ENCODE assay signal across 13 cellular contexts in the genomic region with DNA sequence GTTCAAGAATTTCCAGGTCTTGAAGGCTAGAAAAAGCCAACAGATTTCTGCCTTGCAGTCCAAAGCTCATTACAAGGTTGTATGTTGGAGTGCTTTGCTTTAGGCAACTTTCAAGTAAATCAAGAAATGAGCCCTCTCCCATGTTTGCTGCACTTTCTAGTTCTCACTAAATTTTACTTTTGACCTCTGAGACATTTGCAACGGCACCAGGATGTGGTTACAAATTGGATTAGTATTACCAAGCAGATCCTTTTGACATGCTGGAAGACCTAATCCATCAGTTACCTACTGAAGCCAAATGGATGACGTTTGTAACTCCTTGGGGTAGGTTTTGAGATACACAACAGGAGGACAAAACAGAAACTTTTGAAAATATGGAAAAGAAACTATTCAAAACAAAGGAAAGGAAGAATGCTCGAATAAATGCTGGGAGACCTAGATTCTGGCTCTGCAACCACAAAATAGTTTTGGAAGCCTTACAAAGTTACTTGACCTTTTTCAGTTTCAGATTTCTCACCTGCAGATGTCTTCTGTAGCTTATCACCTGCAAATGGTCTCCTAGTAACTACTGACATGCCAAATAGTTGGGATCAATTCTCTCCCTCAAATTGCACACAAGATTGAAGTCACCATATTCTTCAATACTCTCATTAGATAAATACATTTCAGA.
A peak's percentile ranks its signal among the peaks of the same experiment; 100 is the strongest.
DNase-seq lines count a peak whose midpoint lies in the region; ATAC-seq and TF ChIP-seq lines count a peak whose summit lies in the region.
"Had no signal": no experiment of that assay in that cellular context is flagged by ENCODE, and none has a peak within 500 bp of the region (broad histone marks: within the 10 kb centered on the region; RNA-seq: fewer than 3 reads in every experiment).

No MANE protein-coding gene starts in this region.

- H2BK12ac ChIP-seq in mesenchymal stem cell (ENCODE audit: low read length in 2 of 2), result peak overlapping the region in 1 of 2 experiments; percentile 14

- H2BK15ac ChIP-seq in mesenchymal stem cell (ENCODE audit: low read depth, poor library complexity, severe bottlenecking), result no peak overlapping the region

- TF ChIP-seq POLR2A in Peyer's patch (IDR thresholded peaks at IDR 0.05), result no peak

- no peaks in the 10 kb centered on the region for H3K79me1 ChIP-seq in mesenchymal stem cell (replicated peaks; ENCODE audit: low read length, poor library complexity, severe bottlenecking)

- DNase-seq in MCF 10A (ENCODE audit: unreplicated experiment) (no peak), brain microvascular endothelial cell (no peak), mesenchymal stem cell (no peak), Peyer's patch (no peak)
- DNase-seq: CD4-positive, CD25-positive, alpha-beta regulatory T cell; naive B cell; NK-92 treated with Interleukin-12 subunit alpha and Interleukin-12 subunit beta, amount 100 ng/mL, for 24 hours had no signal

- no peak overlapping the region for H3K18ac ChIP-seq in mesenchymal stem cell (ENCODE audit: low read depth in 1 of 2, low read length in 2 of 2)

- no peak overlapping the region for H3K14ac ChIP-seq in mesenchymal stem cell (ENCODE audit: low read length in 2 of 2)

- in situ Hi-C loops in brain microvascular endothelial cell (cut with HindIII; ENCODE audit: low pct_ligation_motif_present, low sequenced_read_pairs), result no loop called here

- ATAC-seq in GM18858 (IDR thresholded peaks at IDR 0.05; ENCODE audit: unreplicated experiment), result peak; percentile 41
- ATAC-seq in GM21576 (IDR thresholded peaks at IDR 0.05; ENCODE audit: unreplicated experiment), result peak; percentile 43
- peak; percentile 39 for ATAC-seq in HG03108 (IDR thresholded peaks at IDR 0.05; ENCODE audit: unreplicated experiment)

- no peak overlapping the region for H3K27ac Mint-ChIP-seq in MCF 10A (ENCODE audit: low read depth, unreplicated experiment)
- H3K27ac Mint-ChIP-seq: CD4-positive, CD25-positive, alpha-beta regulatory T cell had no signal

- no peaks in the 10 kb centered on the region for H3K9me3 Mint-ChIP-seq in MCF 10A (ENCODE audit: unreplicated experiment)

- H3K4me1 Mint-ChIP-seq in MCF 10A (ENCODE audit: insufficient read depth, unreplicated experiment), result no peaks in the 10 kb centered on the region
- H3K4me1 Mint-ChIP-seq: CD4-positive, CD25-positive, alpha-beta regulatory T cell; naive B cell had no signal

- BruUV-seq in MCF 10A (replicated peaks; lab: Mats Ljungman, UMichigan), result no TSS peak

- no peak overlapping the region for H2BK5ac ChIP-seq in mesenchymal stem cell (ENCODE audit: low read depth, low read length, poor library complexity, severe bottlenecking)

- intact Hi-C loops in MCF 10A (cut with micrococcal nuclease), result loop anchor here (1.0 to 5.0 kb wide), 3 partner anchors 211 to 1332 kb away; a partner anchor contains a TSS

- H3K27me3 ChIP-seq in brain microvascular endothelial cell (replicated peaks) (no peaks in the 10 kb centered on the region), mesenchymal stem cell (ENCODE audit: control insufficient read depth in 1 of 2, insufficient read depth in 1 of 2, low read length in 2 of 2) (no peaks in the 10 kb centered on the region), Peyer's patch (no peaks in the 10 kb centered on the region)
- H3K27me3 ChIP-seq: tibial nerve had no signal

- H3K23ac ChIP-seq in mesenchymal stem cell (ENCODE audit: low read length in 2 of 2), result no peak overlapping the region

- no peak overlapping the region for H2AK5ac ChIP-seq in mesenchymal stem cell (ENCODE audit: low read length, severe bottlenecking)

- H3K27ac ChIP-seq in brain microvascular endothelial cell (no peak overlapping the region), mesenchymal stem cell (ENCODE audit: low read length, poor library complexity, severe bottlenecking) (no peak overlapping the region), Peyer's patch (no peak overlapping the region)
- H3K27ac ChIP-seq: tibial nerve, WERI-Rb-1 had no signal

- H3K36me3 ChIP-seq in brain microvascular endothelial cell (replicated peaks) (no peaks in the 10 kb centered on the region), mesenchymal stem cell (ENCODE audit: control insufficient read depth in 1 of 2, insufficient read depth in 2 of 2, low read depth in 1 of 2, low read length in 2 of 2) (no peaks in the 10 kb centered on the region), Peyer's patch (no peaks in the 10 kb centered on the region)
- H3K36me3 ChIP-seq: tibial nerve, WERI-Rb-1 had no signal

- no peak overlapping the region for H4K8ac ChIP-seq in mesenchymal stem cell (ENCODE audit: low read length)

- POLR2A ChIA-PET in MCF 10A (lab: Yijun Ruan, JAX), result interaction anchor here (0.5 to 1.6 kb wide), 7 partner anchors 10 to 385 kb away, joined by 3 to 14 read pairs (median 4); a partner anchor contains a TSS

- H4K91ac ChIP-seq in mesenchymal stem cell (ENCODE audit: low read length), result no peak overlapping the region

- H3K4me3 ChIP-seq in brain microvascular endothelial cell (ENCODE audit: low read depth, low read length) (no peak overlapping the region), mesenchymal stem cell (ENCODE audit: insufficient read depth in 1 of 2, low read depth in 1 of 2, low read length in 2 of 2) (no peak overlapping the region), Peyer's patch (no peak overlapping the region)
- H3K4me3 ChIP-seq: tibial nerve had no signal

- CTCF ChIA-PET in MCF 10A (lab: Yijun Ruan, JAX), result interaction anchor here (0.5 to 4.5 kb wide), 34 partner anchors 9 to 1338 kb away, joined by 3 to 54 read pairs (median 4); a partner anchor contains a TSS

- H3K36me3 Mint-ChIP-seq in MCF 10A (ENCODE audit: insufficient read depth, unreplicated experiment), result no peaks in the 10 kb centered on the region
- H3K36me3 Mint-ChIP-seq: CD4-positive, CD25-positive, alpha-beta regulatory T cell; naive B cell had no signal

- TF ChIP-seq CTCF in MCF 10A (IDR thresholded peaks at IDR 0.05; ENCODE audit: unreplicated experiment) (no peak), brain microvascular endothelial cell (IDR thresholded peaks at IDR 0.05; ENCODE audit: low read depth, low read length, missing control alignments) (no peak), Peyer's patch (IDR thresholded peaks at IDR 0.05) (no peak)

- H3K4me1 ChIP-seq in mesenchymal stem cell (ENCODE audit: control insufficient read depth, insufficient read depth, low read depth, low read length) (no peaks in the 10 kb centered on the region), Peyer's patch (no peaks in the 10 kb centered on the region)

- no peak overlapping the region for H3K4me3 Mint-ChIP-seq in MCF 10A (ENCODE audit: unreplicated experiment)
- H3K4me3 Mint-ChIP-seq: CD4-positive, CD25-positive, alpha-beta regulatory T cell; naive B cell had no signal

- WGBS in mesenchymal stem cell, result 48% methylated on average over 2 of the region's 3 CpGs

- H3K4me2 ChIP-seq in mesenchymal stem cell (ENCODE audit: low read length, poor library complexity, severe bottlenecking), result no peak overlapping the region

- no peak overlapping the region for H2BK120ac ChIP-seq in mesenchymal stem cell (ENCODE audit: low read depth, low read length)

- H3K9me3 ChIP-seq in mesenchymal stem cell (ENCODE audit: control insufficient read depth, low read length) (no peaks in the 10 kb centered on the region), Peyer's patch (no peaks in the 10 kb centered on the region)
- H3K9me3 ChIP-seq: tibial nerve had no signal

- no peak overlapping the region for H2AFZ ChIP-seq in mesenchymal stem cell (ENCODE audit: low read depth, low read length)

- no peak overlapping the region for H3K9ac ChIP-seq in mesenchymal stem cell (ENCODE audit: low read length)

- H3K4ac ChIP-seq in mesenchymal stem cell (ENCODE audit: low read depth in 1 of 2, low read length in 2 of 2), result no peak overlapping the region

- H3K27me3 Mint-ChIP-seq in MCF 10A (ENCODE audit: insufficient read depth, unreplicated experiment), result no peaks in the 10 kb centered on the region
- H3K27me3 Mint-ChIP-seq: CD4-positive, CD25-positive, alpha-beta regulatory T cell; naive B cell had no signal

TF ChIP-seq in PFSK-1, 5 proteins besides CTCF, POLR2A, EP300 and RAD21:
- TF ChIP-seq, protein P1, sequence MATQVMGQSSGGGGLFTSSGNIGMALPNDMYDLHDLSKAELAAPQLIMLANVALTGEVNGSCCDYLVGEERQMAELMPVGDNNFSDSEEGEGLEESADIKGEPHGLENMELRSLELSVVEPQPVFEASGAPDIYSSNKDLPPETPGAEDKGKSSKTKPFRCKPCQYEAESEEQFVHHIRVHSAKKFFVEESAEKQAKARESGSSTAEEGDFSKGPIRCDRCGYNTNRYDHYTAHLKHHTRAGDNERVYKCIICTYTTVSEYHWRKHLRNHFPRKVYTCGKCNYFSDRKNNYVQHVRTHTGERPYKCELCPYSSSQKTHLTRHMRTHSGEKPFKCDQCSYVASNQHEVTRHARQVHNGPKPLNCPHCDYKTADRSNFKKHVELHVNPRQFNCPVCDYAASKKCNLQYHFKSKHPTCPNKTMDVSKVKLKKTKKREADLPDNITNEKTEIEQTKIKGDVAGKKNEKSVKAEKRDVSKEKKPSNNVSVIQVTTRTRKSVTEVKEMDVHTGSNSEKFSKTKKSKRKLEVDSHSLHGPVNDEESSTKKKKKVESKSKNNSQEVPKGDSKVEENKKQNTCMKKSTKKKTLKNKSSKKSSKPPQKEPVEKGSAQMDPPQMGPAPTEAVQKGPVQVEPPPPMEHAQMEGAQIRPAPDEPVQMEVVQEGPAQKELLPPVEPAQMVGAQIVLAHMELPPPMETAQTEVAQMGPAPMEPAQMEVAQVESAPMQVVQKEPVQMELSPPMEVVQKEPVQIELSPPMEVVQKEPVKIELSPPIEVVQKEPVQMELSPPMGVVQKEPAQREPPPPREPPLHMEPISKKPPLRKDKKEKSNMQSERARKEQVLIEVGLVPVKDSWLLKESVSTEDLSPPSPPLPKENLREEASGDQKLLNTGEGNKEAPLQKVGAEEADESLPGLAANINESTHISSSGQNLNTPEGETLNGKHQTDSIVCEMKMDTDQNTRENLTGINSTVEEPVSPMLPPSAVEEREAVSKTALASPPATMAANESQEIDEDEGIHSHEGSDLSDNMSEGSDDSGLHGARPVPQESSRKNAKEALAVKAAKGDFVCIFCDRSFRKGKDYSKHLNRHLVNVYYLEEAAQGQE (IDR thresholded peaks at IDR 0.05; ENCODE audit: insufficient read depth in 1 of 2, low read depth in 2 of 2, low read length in 2 of 2), result no peak
- TF ChIP-seq FOXP2 (optimal IDR thresholded peaks at IDR 0.05; ENCODE audit: borderline replicate concordance, extremely low read depth, extremely low read length, insufficient read depth) (no peak), TAF1 (IDR thresholded peaks at IDR 0.05; ENCODE audit: borderline replicate concordance, insufficient read depth, low read length) (no peak), POLR2AphosphoS5 (IDR thresholded peaks at IDR 0.05; ENCODE audit: low read depth, low read length) (no peak), SIN3A (IDR thresholded peaks at IDR 0.05; ENCODE audit: borderline replicate concordance, insufficient read depth, low read length) (0 out of 2 replicates have a peak, but pooled peaks have one; percentile 9)
